25 cellular contexts compared by ENCODE assay signal in genomic region chr7:2826806-2827205, GRCh38.
"Had no signal": no experiment of that assay in that cellular context is flagged by ENCODE, and none has a peak within 500 bp of the region (broad histone marks: within the 10 kb centered on the region; RNA-seq: fewer than 3 reads in every experiment).

No MANE protein-coding gene starts in this region.

- H3K36me3 Mint-ChIP-seq: activated CD4-positive, alpha-beta memory T cell treated with anti-CD3 and anti-CD28 coated beads for 36 hours had no signal

- DNase-seq: activated CD4-positive, alpha-beta memory T cell treated with anti-CD3 and anti-CD28 coated beads for 36 hours; activated CD4-positive, alpha-beta T cell treated with anti-CD3 and anti-CD28 coated beads for 48 hours; activated effector memory CD4-positive, alpha-beta T cell treated with Interleukin-2 at 50 U/mL for 16 hours; activated naive CD4-positive, alpha-beta T cell treated with anti-CD3 and anti-CD28 coated beads, Interleukin-2, amount 50 U/mL, for 16 hours; activated T-cell treated with anti-CD3 and anti-CD28 coated beads, Interleukin-2, amount 50 U/mL, for 72 hours; aorta; effector CD4-positive, alpha-beta T cell; erythroblast; foreskin melanocyte; glutamatergic neuron; kidney glomerular epithelial cell; left lung; naive thymus-derived CD4-positive, alpha-beta T cell; spleen; stimulated activated CD4-positive, alpha-beta T cell treated with anti-CD3 and anti-CD28 coated beads, Interleukin-4, amount 100 ng/mL, for 1 hour; stimulated activated naive CD8-positive, alpha-beta T cell treated with anti-CD3 and anti-CD28 coated beads, Interleukin-15, amount 100 ng/mL, for 72 hours; transverse colon had no signal

- ATAC-seq: activated T-cell treated with anti-CD3 and anti-CD28 coated beads, Interleukin-2, amount 50 U/mL, for 72 hours; left lung; naive thymus-derived CD4-positive, alpha-beta T cell; stimulated activated naive CD8-positive, alpha-beta T cell treated with anti-CD3 and anti-CD28 coated beads, Interleukin-15, amount 100 ng/mL, for 72 hours had no signal

- H3K27ac Mint-ChIP-seq: activated CD4-positive, alpha-beta memory T cell treated with anti-CD3 and anti-CD28 coated beads for 36 hours; activated T-cell treated with anti-CD3 and anti-CD28 coated beads, Interleukin-2, amount 50 U/mL, for 72 hours; brain; dendritic cell treated with granulocyte-macrophage colony-stimulating factor and Interleukin-4, amounts not matched to agents 40 ng/mL and 50 ng/mL, for 4 days; neural progenitor cell; progenitor cell of endocrine pancreas; stimulated activated naive CD8-positive, alpha-beta T cell treated with anti-CD3 and anti-CD28 coated beads, Interleukin-15, amount 100 ng/mL, for 72 hours; T-helper 1 cell treated with Interleukin-12 subunit alpha and Interleukin-12 subunit beta and Interleukin-4 antibody, amounts not matched to agents 30 μg/mL and 1 μg/mL, for 36 hours had no signal

- H3K27ac ChIP-seq: hepatocyte, left lung, neural progenitor cell, spleen, suprapubic skin, transverse colon, vagina had no signal

- H3K4me3 Mint-ChIP-seq: activated CD4-positive, alpha-beta memory T cell treated with anti-CD3 and anti-CD28 coated beads for 36 hours; activated T-cell treated with anti-CD3 and anti-CD28 coated beads, Interleukin-2, amount 50 U/mL, for 72 hours; brain; dendritic cell treated with granulocyte-macrophage colony-stimulating factor and Interleukin-4, amounts not matched to agents 40 ng/mL and 50 ng/mL, for 4 days; naive thymus-derived CD4-positive, alpha-beta T cell; neural progenitor cell; stimulated activated naive CD8-positive, alpha-beta T cell treated with anti-CD3 and anti-CD28 coated beads, Interleukin-15, amount 100 ng/mL, for 72 hours; T-helper 1 cell treated with Interleukin-12 subunit alpha and Interleukin-12 subunit beta and Interleukin-4 antibody, amounts not matched to agents 30 μg/mL and 1 μg/mL, for 36 hours had no signal

- H3K27me3 ChIP-seq: hepatocyte, left lung, neural progenitor cell, spleen, suprapubic skin, transverse colon, vagina had no signal

- H3K27me3 Mint-ChIP-seq: activated CD4-positive, alpha-beta memory T cell treated with anti-CD3 and anti-CD28 coated beads for 36 hours; dendritic cell treated with granulocyte-macrophage colony-stimulating factor and Interleukin-4, amounts not matched to agents 40 ng/mL and 50 ng/mL, for 4 days; naive thymus-derived CD4-positive, alpha-beta T cell; progenitor cell of endocrine pancreas; stimulated activated naive CD8-positive, alpha-beta T cell treated with anti-CD3 and anti-CD28 coated beads, Interleukin-15, amount 100 ng/mL, for 72 hours had no signal

- H3K36me3 ChIP-seq: left lung, neural progenitor cell, suprapubic skin, transverse colon, vagina had no signal

- H3K4me3 ChIP-seq: hepatocyte, left lung, neural progenitor cell, spleen, suprapubic skin, transverse colon, vagina had no signal

- H3K9me3 ChIP-seq: left lung, spleen, suprapubic skin, transverse colon, vagina had no signal

- H3K9me3 Mint-ChIP-seq: activated CD4-positive, alpha-beta memory T cell treated with anti-CD3 and anti-CD28 coated beads for 36 hours; activated T-cell treated with anti-CD3 and anti-CD28 coated beads, Interleukin-2, amount 50 U/mL, for 72 hours; brain; dendritic cell treated with granulocyte-macrophage colony-stimulating factor and Interleukin-4, amounts not matched to agents 40 ng/mL and 50 ng/mL, for 4 days; naive thymus-derived CD4-positive, alpha-beta T cell; stimulated activated naive CD8-positive, alpha-beta T cell treated with anti-CD3 and anti-CD28 coated beads, Interleukin-15, amount 100 ng/mL, for 72 hours; T-helper 1 cell treated with Interleukin-12 subunit alpha and Interleukin-12 subunit beta and Interleukin-4 antibody, amounts not matched to agents 30 μg/mL and 1 μg/mL, for 36 hours had no signal
